Comparison of ENCODE assay signal across 1 cellular context in genomic region chr17:31274252-31274651, GRCh38.
TF ChIP-seq lines count a peak whose summit lies in the region.

No MANE protein-coding gene starts in this region.

TF ChIP-seq in GM23338, 12 proteins besides CTCF, POLR2A, EP300 and RAD21 (continued from another document):
- no peak for TF ChIP-seq REST (IDR thresholded peaks at IDR 0.05; ENCODE audit: unreplicated experiment)
- TF ChIP-seq JUNB (IDR thresholded peaks at IDR 0.05; ENCODE audit: unreplicated experiment) = no peak
- no peak for TF ChIP-seq STAT1 (IDR thresholded peaks at IDR 0.05; ENCODE audit: unreplicated experiment)
- TF ChIP-seq CREB1 (CRISPR knock-in tag; IDR thresholded peaks at IDR 0.05; ENCODE audit: low read depth) = no peak
- TF ChIP-seq POLR2AphosphoS5 (IDR thresholded peaks at IDR 0.05; ENCODE audit: low read depth) = no peak
- no peak for TF ChIP-seq EZH2 (IDR thresholded peaks at IDR 0.05; ENCODE audit: low read depth, unreplicated experiment)
- no peak for TF ChIP-seq NANOG (IDR thresholded peaks at IDR 0.05; ENCODE audit: borderline replicate concordance)
